In the genomic region with DNA sequence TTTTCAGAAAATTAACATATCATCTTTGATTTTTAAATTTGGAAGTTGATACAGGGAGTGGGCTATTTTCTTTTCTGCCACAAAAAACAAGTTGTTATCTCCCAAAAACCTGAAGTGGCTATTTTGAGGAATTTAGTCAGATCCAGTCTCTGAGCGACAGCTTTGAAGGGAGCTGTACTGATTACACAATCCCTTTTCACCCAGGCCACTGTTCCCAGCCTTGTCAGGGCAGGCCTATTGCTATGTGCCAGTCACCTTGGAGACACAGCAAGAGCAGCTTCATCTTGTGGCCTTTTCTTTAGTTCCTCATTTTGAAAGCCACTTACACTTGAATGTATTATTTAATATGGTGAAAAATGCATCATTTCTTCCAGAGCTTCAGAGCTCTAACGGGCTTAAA, we compare ENCODE assay signal across 1 cellular context.
TF ChIP-seq lines count a peak whose summit lies in the region.

No MANE protein-coding gene starts in this region.

TF ChIP-seq in H1, 55 proteins besides CTCF, POLR2A, EP300 and RAD21:
- no peak for TF ChIP-seq JUN (IDR thresholded peaks at IDR 0.05; ENCODE audit: low read depth, low read length)
- TF ChIP-seq CEBPB (IDR thresholded peaks at IDR 0.05; ENCODE audit: low read depth, low read length): 0 out of 2 replicates have a peak, but pooled peaks have one; percentile 22
